12 cellular contexts compared by ENCODE assay signal in the genomic region with DNA sequence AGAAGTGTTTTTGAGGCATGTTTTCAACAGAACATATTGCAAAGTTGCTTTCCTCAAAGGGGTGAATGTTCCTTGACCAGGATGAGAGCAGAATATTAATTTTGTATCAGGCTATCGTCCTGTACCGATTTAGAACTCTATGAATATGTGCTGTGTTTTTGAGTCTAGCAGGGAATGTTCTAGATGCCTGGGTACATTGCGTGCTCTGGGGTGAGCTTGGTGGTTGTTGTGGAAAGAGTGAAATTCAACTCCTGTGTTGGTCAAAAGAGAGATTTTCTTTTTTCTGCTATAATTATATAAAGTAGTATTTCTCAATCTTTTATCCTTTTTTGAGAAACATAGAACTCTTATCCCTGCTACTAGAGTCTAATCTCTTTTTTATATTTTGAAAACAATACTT.
A peak's percentile ranks its signal among the peaks of the same experiment; 100 is the strongest.
DNase-seq lines count a peak whose midpoint lies in the region; TF ChIP-seq lines count a peak whose summit lies in the region.
"Had no signal": no experiment of that assay in that cellular context is flagged by ENCODE, and none has a peak within 500 bp of the region (broad histone marks: within the 10 kb centered on the region; RNA-seq: fewer than 3 reads in every experiment).

No MANE protein-coding gene starts in this region.

- H3K27me3 Mint-ChIP-seq in activated T-cell treated with anti-CD3 and anti-CD28 coated beads, Interleukin-2, amount 50 U/mL, for 24 hours = no peaks in the 10 kb centered on the region
- H3K27me3 Mint-ChIP-seq: CD8-positive, alpha-beta memory T cell had no signal

- H3K36me3 Mint-ChIP-seq in activated T-cell treated with anti-CD3 and anti-CD28 coated beads, Interleukin-2, amount 50 U/mL, for 24 hours (ENCODE audit: low read depth) = peaks cover 66% of the 10 kb centered on the region

- no peak for TF ChIP-seq CTCF in choroid plexus epithelial cell (conservative IDR thresholded peaks at IDR 0.05; ENCODE audit: low read depth, low read length)

- no peak overlapping the region for H3K4me3 Mint-ChIP-seq in activated T-cell treated with anti-CD3 and anti-CD28 coated beads, Interleukin-2, amount 50 U/mL, for 24 hours
- H3K4me3 Mint-ChIP-seq: CD14-positive monocyte; CD8-positive, alpha-beta memory T cell; H9 had no signal

- peak overlapping the region; percentile 24 for H3K27ac Mint-ChIP-seq in activated T-cell treated with anti-CD3 and anti-CD28 coated beads, Interleukin-2, amount 50 U/mL, for 24 hours
- H3K27ac Mint-ChIP-seq: H9 had no signal

- H3K9me3 Mint-ChIP-seq in activated T-cell treated with anti-CD3 and anti-CD28 coated beads, Interleukin-2, amount 50 U/mL, for 24 hours = no peaks in the 10 kb centered on the region
- H3K9me3 Mint-ChIP-seq: CD8-positive, alpha-beta memory T cell; H9 had no signal

- H3K4me3 ChIP-seq in choroid plexus epithelial cell (ENCODE audit: low read depth, low read length) = no peak overlapping the region

- no peak for DNase-seq in activated T-cell treated with anti-CD3 and anti-CD28 coated beads, Interleukin-2, amount 50 U/mL, for 24 hours
- no peak for DNase-seq in activated T-cell treated with anti-CD3 and anti-CD28 coated beads, Interleukin-2, amount 50 U/mL, for 48 hours
- DNase-seq in choroid plexus epithelial cell (ENCODE audit: low read depth) (peak; percentile 64), midbrain (lab: John Stamatoyannopoulos, UW) (peak; percentile 9), activated gamma-delta T cell (lab: John Stamatoyannopoulos, UW) (no peak), erythroblast (lab: John Stamatoyannopoulos, UW) (no peak), hepatic stellate cell (ENCODE audit: low spot score) (no peak)
- DNase-seq: CD8-positive, alpha-beta memory T cell; GF-D8; GOT3; H9 had no signal

- no peak for TF ChIP-seq POLR2A in erythroblast (IDR thresholded peaks at IDR 0.05; ENCODE audit: low read length)

- H3K4me1 Mint-ChIP-seq in activated T-cell treated with anti-CD3 and anti-CD28 coated beads, Interleukin-2, amount 50 U/mL, for 24 hours (ENCODE audit: low read depth) = peaks cover 4% of the 10 kb centered on the region

Comparison
In these comparisons a context has a peak if more than half of its experiments do, and no peak if none do; other contexts are left out.
1. DNase-seq: peak in choroid plexus epithelial cell (single experiment) and midbrain (single experiment); none in activated T-cell treated with anti-CD3 and anti-CD28 coated beads, Interleukin-2, amount 50 U/mL, for 24 hours (single experiment), activated T-cell treated with anti-CD3 and anti-CD28 coated beads, Interleukin-2, amount 50 U/mL, for 48 hours (0 of 2), activated gamma-delta T cell (single experiment), erythroblast (0 of 2) and hepatic stellate cell (single experiment).